In genomic region chr7:88105231-88105630, GRCh38 we compare ENCODE assay signal across 1 cellular context.
TF ChIP-seq lines count a peak whose summit lies in the region.

No MANE protein-coding gene starts in this region.

TF ChIP-seq in HepG2, 621 proteins besides CTCF, POLR2A, EP300 and RAD21 (continued from another document and continues in another):
- TF ChIP-seq, protein P1, sequence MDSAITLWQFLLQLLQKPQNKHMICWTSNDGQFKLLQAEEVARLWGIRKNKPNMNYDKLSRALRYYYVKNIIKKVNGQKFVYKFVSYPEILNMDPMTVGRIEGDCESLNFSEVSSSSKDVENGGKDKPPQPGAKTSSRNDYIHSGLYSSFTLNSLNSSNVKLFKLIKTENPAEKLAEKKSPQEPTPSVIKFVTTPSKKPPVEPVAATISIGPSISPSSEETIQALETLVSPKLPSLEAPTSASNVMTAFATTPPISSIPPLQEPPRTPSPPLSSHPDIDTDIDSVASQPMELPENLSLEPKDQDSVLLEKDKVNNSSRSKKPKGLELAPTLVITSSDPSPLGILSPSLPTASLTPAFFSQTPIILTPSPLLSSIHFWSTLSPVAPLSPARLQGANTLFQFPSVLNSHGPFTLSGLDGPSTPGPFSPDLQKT (CRISPR knock-in tag; IDR thresholded peaks at IDR 0.05; ENCODE audit: borderline replicate concordance): no peak
- TF ChIP-seq ARID5B (CRISPR knock-in tag; IDR thresholded peaks at IDR 0.05): peak; percentile 34; the same call in 1 of the 2 replicates
- TF ChIP-seq, protein P2, sequence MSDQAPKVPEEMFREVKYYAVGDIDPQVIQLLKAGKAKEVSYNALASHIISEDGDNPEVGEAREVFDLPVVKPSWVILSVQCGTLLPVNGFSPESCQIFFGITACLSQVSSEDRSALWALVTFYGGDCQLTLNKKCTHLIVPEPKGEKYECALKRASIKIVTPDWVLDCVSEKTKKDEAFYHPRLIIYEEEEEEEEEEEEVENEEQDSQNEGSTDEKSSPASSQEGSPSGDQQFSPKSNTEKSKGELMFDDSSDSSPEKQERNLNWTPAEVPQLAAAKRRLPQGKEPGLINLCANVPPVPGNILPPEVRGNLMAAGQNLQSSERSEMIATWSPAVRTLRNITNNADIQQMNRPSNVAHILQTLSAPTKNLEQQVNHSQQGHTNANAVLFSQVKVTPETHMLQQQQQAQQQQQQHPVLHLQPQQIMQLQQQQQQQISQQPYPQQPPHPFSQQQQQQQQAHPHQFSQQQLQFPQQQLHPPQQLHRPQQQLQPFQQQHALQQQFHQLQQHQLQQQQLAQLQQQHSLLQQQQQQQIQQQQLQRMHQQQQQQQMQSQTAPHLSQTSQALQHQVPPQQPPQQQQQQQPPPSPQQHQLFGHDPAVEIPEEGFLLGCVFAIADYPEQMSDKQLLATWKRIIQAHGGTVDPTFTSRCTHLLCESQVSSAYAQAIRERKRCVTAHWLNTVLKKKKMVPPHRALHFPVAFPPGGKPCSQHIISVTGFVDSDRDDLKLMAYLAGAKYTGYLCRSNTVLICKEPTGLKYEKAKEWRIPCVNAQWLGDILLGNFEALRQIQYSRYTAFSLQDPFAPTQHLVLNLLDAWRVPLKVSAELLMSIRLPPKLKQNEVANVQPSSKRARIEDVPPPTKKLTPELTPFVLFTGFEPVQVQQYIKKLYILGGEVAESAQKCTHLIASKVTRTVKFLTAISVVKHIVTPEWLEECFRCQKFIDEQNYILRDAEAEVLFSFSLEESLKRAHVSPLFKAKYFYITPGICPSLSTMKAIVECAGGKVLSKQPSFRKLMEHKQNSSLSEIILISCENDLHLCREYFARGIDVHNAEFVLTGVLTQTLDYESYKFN (CRISPR knock-in tag; conservative IDR thresholded peaks at IDR 0.05): peak; percentile 56
- TF ChIP-seq NR2F6 (IDR thresholded peaks at IDR 0.05): peak; percentile 52; the same call in 1 of the 2 replicates
- peak; percentile 74 for TF ChIP-seq NR2F6 (CRISPR knock-in tag; IDR thresholded peaks at IDR 0.05)
- TF ChIP-seq ZNF382 (CRISPR knock-in tag; IDR thresholded peaks at IDR 0.05; ENCODE audit: borderline replicate concordance): no peak
- TF ChIP-seq ZFP36 (IDR thresholded peaks at IDR 0.05; ENCODE audit: borderline replicate concordance, low read depth, low read length, partially characterized antibody): no peak
- TF ChIP-seq, protein P3, sequence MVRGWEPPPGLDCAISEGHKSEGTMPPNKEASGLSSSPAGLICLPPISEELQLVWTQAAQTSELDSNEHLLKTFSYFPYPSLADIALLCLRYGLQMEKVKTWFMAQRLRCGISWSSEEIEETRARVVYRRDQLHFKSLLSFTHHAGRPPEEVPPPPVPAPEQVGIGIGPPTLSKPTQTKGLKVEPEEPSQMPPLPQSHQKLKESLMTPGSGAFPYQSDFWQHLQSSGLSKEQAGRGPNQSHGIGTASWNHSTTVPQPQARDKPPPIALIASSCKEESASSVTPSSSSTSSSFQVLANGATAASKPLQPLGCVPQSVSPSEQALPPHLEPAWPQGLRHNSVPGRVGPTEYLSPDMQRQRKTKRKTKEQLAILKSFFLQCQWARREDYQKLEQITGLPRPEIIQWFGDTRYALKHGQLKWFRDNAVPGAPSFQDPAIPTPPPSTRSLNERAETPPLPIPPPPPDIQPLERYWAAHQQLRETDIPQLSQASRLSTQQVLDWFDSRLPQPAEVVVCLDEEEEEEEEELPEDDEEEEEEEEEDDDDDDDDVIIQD (CRISPR knock-in tag; IDR thresholded peaks at IDR 0.05; ENCODE audit: low read depth): peak; percentile 99
- TF ChIP-seq POGK (CRISPR knock-in tag; conservative IDR thresholded peaks at IDR 0.05): no peak
- TF ChIP-seq ELF3 (CRISPR knock-in tag; IDR thresholded peaks at IDR 0.05): peak; percentile 45; the same call in 1 of the 2 replicates
- TF ChIP-seq CHD2 (IDR thresholded peaks at IDR 0.05; ENCODE audit: low read depth, low read length): no peak
- no peak for TF ChIP-seq ZNF562 (CRISPR knock-in tag; IDR thresholded peaks at IDR 0.05; ENCODE audit: borderline replicate concordance)
- no peak for TF ChIP-seq CREB1 (IDR thresholded peaks at IDR 0.05)
- TF ChIP-seq CREB1 (CRISPR knock-in tag; IDR thresholded peaks at IDR 0.05): 0 out of 2 replicates have a peak, but pooled peaks have one; percentile 19
- TF ChIP-seq, protein P4, sequence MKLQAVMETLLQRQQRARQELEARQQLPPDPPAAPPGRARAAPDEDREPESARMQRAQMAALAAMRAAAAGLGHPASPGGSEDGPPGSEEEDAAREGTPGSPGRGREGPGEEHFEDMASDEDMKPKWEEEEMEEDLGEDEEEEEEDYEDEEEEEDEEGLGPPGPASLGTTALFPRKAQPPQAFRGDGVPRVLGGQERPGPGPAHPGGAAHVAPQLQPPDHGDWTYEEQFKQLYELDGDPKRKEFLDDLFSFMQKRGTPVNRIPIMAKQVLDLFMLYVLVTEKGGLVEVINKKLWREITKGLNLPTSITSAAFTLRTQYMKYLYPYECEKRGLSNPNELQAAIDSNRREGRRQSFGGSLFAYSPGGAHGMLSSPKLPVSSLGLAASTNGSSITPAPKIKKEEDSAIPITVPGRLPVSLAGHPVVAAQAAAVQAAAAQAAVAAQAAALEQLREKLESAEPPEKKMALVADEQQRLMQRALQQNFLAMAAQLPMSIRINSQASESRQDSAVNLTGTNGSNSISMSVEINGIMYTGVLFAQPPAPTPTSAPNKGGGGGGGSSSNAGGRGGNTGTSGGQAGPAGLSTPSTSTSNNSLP (IDR thresholded peaks at IDR 0.05; ENCODE audit: low read depth, low read length): peak; percentile 75
- peak; percentile 37; the same call in 1 of the 2 replicates for TF ChIP-seq NR2C2 (CRISPR knock-in tag; IDR thresholded peaks at IDR 0.05; ENCODE audit: borderline replicate concordance)
- no peak for TF ChIP-seq ZNF251 (CRISPR knock-in tag; IDR thresholded peaks at IDR 0.05)
- TF ChIP-seq GFI1 (CRISPR knock-in tag; IDR thresholded peaks at IDR 0.05; ENCODE audit: borderline replicate concordance): peak; percentile 42; the same call in 1 of the 2 replicates
- TF ChIP-seq ZNF879 (CRISPR knock-in tag; IDR thresholded peaks at IDR 0.05): no peak
- no peak for TF ChIP-seq ZNF101 (CRISPR knock-in tag; IDR thresholded peaks at IDR 0.05; ENCODE audit: borderline replicate concordance, low read depth)
- TF ChIP-seq PAF1 (CRISPR knock-in tag; IDR thresholded peaks at IDR 0.05): no peak
- TF ChIP-seq, protein P5, sequence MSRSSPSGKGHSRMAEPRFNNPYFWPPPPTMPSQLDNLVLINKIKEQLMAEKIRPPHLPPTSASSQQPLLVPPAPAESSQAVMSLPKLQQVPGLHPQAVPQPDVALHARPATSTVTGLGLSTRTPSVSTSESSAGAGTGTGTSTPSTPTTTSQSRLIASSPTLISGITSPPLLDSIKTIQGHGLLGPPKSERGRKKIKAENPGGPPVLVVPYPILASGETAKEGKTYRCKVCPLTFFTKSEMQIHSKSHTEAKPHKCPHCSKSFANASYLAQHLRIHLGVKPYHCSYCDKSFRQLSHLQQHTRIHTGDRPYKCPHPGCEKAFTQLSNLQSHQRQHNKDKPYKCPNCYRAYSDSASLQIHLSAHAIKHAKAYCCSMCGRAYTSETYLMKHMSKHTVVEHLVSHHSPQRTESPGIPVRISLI (CRISPR knock-in tag; IDR thresholded peaks at IDR 0.05; ENCODE audit: borderline replicate concordance): no peak
- TF ChIP-seq PLSCR1 (CRISPR knock-in tag; IDR thresholded peaks at IDR 0.05; ENCODE audit: borderline replicate concordance): no peak
- no peak for TF ChIP-seq FOXP1 (IDR thresholded peaks at IDR 0.05)
- TF ChIP-seq FOXP1 (CRISPR knock-in tag; IDR thresholded peaks at IDR 0.05): peak; percentile 48; the same call in 1 of the 2 replicates
- TF ChIP-seq, protein P6, sequence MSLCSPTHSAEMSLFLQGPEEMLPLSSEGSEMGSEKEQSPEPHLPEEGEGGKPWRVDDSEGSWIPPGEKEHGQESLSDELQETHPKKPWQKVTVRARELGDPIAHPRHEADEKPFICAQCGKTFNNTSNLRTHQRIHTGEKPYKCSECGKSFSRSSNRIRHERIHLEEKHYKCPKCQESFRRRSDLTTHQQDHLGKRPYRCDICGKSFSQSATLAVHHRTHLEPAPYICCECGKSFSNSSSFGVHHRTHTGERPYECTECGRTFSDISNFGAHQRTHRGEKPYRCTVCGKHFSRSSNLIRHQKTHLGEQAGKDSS (CRISPR knock-in tag; IDR thresholded peaks at IDR 0.05; ENCODE audit: borderline replicate concordance, low read depth): no peak
- no peak for TF ChIP-seq ZSCAN12 (CRISPR knock-in tag; IDR thresholded peaks at IDR 0.05)
- TF ChIP-seq KAT2B (IDR thresholded peaks at IDR 0.05; ENCODE audit: borderline replicate concordance, low read depth, low read length): no peak
- TF ChIP-seq POGZ (CRISPR knock-in tag; IDR thresholded peaks at IDR 0.05): peak; percentile 82
- TF ChIP-seq NR2F2 (IDR thresholded peaks at IDR 0.05; ENCODE audit: borderline replicate concordance, low read depth): 0 out of 2 replicates have a peak, but pooled peaks have one; percentile 41
- no peak for TF ChIP-seq ZSCAN21 (CRISPR knock-in tag; IDR thresholded peaks at IDR 0.05; ENCODE audit: borderline replicate concordance)
- TF ChIP-seq HNF4A (CRISPR knock-in tag; IDR thresholded peaks at IDR 0.05): peak; percentile 74
- TF ChIP-seq ETV5 (CRISPR knock-in tag; IDR thresholded peaks at IDR 0.05; ENCODE audit: borderline replicate concordance): peak; percentile 32; the same call in 1 of the 2 replicates
- TF ChIP-seq SOX6 (IDR thresholded peaks at IDR 0.05): no peak
- TF ChIP-seq SOX6 (CRISPR knock-in tag; IDR thresholded peaks at IDR 0.05): peak; percentile 30; the same call in 1 of the 2 replicates
- TF ChIP-seq ZNF20 (CRISPR knock-in tag; IDR thresholded peaks at IDR 0.05): no peak
- TF ChIP-seq DMAP1 (CRISPR knock-in tag; IDR thresholded peaks at IDR 0.05): no peak
- TF ChIP-seq NR2F1 (CRISPR knock-in tag; IDR thresholded peaks at IDR 0.05): peak; percentile 42 to 75; a peak in 3 of 4 replicates
- TF ChIP-seq NCOR1 (IDR thresholded peaks at IDR 0.05; ENCODE audit: borderline replicate concordance, low read length): peak; percentile 67; the same call in 1 of the 2 replicates
- no peak for TF ChIP-seq EZH2 (conservative IDR thresholded peaks at IDR 0.05; ENCODE audit: low read depth, low read length)
- TF ChIP-seq RXRB (CRISPR knock-in tag; IDR thresholded peaks at IDR 0.05; ENCODE audit: borderline replicate concordance): 0 out of 2 replicates have a peak, but pooled peaks have one; percentile 25
